ENCODE assay signal across 8 cellular contexts in genomic region chr10:73991846-73992245, GRCh38. TPM values are rescaled to one million over a fixed set of nuclear protein-coding genes. Genes with fewer than 3 reads are reported as not detected.
DNase-seq lines count a peak whose midpoint lies in the region; ATAC-seq and TF ChIP-seq lines count a peak whose summit lies in the region.

No MANE protein-coding gene starts in this region.

- H3K9me3 Mint-ChIP-seq in memory B cell (peaks cover 2% of the 10 kb centered on the region), Calu3 (ENCODE audit: low read depth, unreplicated experiment) (no peaks in the 10 kb centered on the region), chondrocyte (ENCODE audit: low read depth) (no peaks in the 10 kb centered on the region)

- H3K27me3 ChIP-seq in upper lobe of right lung, result no peaks in the 10 kb centered on the region

- no peak overlapping the region for H3K4me3 ChIP-seq in upper lobe of right lung

- H3K36me3 ChIP-seq in upper lobe of right lung, result no peaks in the 10 kb centered on the region

- peak; percentile 100 for ATAC-seq in memory B cell (ENCODE audit: low read depth)
- ATAC-seq in upper lobe of right lung, result peak; percentile 96

- H3K9me3 ChIP-seq in upper lobe of right lung, result no peaks in the 10 kb centered on the region

- TF ChIP-seq CTCF in upper lobe of right lung (IDR thresholded peaks at IDR 0.05) (no peak), Calu3 (IDR thresholded peaks at IDR 0.05; ENCODE audit: unreplicated experiment) (no peak), chondrocyte (IDR thresholded peaks at IDR 0.05) (no peak)

- no TSS peak for BruUV-seq in Calu3 (replicated peaks; lab: Mats Ljungman, UMichigan)

- H3K4me1 Mint-ChIP-seq in memory B cell (peaks cover 18% of the 10 kb centered on the region), Calu3 (ENCODE audit: low read depth, unreplicated experiment) (peaks cover 21% of the 10 kb centered on the region), chondrocyte (ENCODE audit: low read depth) (peaks cover 20% of the 10 kb centered on the region)

- DNase-seq in SIG-M5 treated with dmso at 0.1 percent for 504 hours (lab: John Stamatoyannopoulos, UW; ENCODE audit: unreplicated experiment), result peak; percentile 88
- DNase-seq in SIG-M5 (lab: John Stamatoyannopoulos, UW), result no peak
- DNase-seq in activated CD8-positive, alpha-beta memory T cell treated with anti-CD3 and anti-CD28 coated beads for 4 hours (ENCODE audit: low read depth in 2 of 2), result peak; percentile 47 to 61
- peak; percentile 46 to 69 for DNase-seq in memory B cell (ENCODE audit: low spot score in 2 of 2)
- peak; percentile 73 for DNase-seq in upper lobe of right lung
- DNase-seq in Calu3, result no peak
- no peak for DNase-seq in medulla oblongata (ENCODE audit: extremely low spot score)
- no peak for DNase-seq in chondrocyte (ENCODE audit: low spot score)

- no peaks in the 10 kb centered on the region for H3K36me3 Mint-ChIP-seq in memory B cell
- peaks cover 3% of the 10 kb centered on the region for H3K36me3 Mint-ChIP-seq in Calu3 (ENCODE audit: insufficient read depth, unreplicated experiment)
- no peaks in the 10 kb centered on the region for H3K36me3 Mint-ChIP-seq in chondrocyte (ENCODE audit: low read depth)

- intact Hi-C loops in upper lobe of right lung (cut with DNase I), result no loop called here
- intact Hi-C loops in Calu3 (cut with micrococcal nuclease; ENCODE audit: unreplicated experiment), result no loop called here

- peak overlapping the region; percentile 39 for H3K27ac ChIP-seq in upper lobe of right lung

- H3K27ac Mint-ChIP-seq in memory B cell (peak overlapping the region; percentile 74), Calu3 (ENCODE audit: unreplicated experiment) (no peak overlapping the region), chondrocyte (ENCODE audit: unreplicated experiment) (no peak overlapping the region)

- CTCF ChIA-PET in Calu3 (lab: Charles Lee), result no interaction called here

- peaks cover 4% of the 10 kb centered on the region for H3K4me1 ChIP-seq in upper lobe of right lung

- no peaks in the 10 kb centered on the region for H3K27me3 Mint-ChIP-seq in memory B cell
- H3K27me3 Mint-ChIP-seq in Calu3 (ENCODE audit: unreplicated experiment), result no peaks in the 10 kb centered on the region
- H3K27me3 Mint-ChIP-seq in chondrocyte (ENCODE audit: low read depth), result no peaks in the 10 kb centered on the region

- H3K4me3 Mint-ChIP-seq in memory B cell (peak overlapping the region; percentile 6), Calu3 (ENCODE audit: low read depth, unreplicated experiment) (no peak overlapping the region), chondrocyte (ENCODE audit: unreplicated experiment) (no peak overlapping the region)

RNA-seq across cellular contexts. Expression of gene VCL, which starts 6.1 kb away (rescaled TPM):
- total RNA-seq in upper lobe of right lung, result 148 TPM
- total RNA-seq in Calu3 (2022), result 234 and 237 TPM in 2 replicates
- total RNA-seq in chondrocyte, result 429 to 498 TPM (median 485 TPM) in 3 replicates

Comparison
In these comparisons a context has a peak if more than half of its experiments do, and no peak if none do; other contexts are left out.
1. DNase-seq: peak in SIG-M5 treated with dmso at 0.1 percent for 504 hours (single experiment), activated CD8-positive, alpha-beta memory T cell treated with anti-CD3 and anti-CD28 coated beads for 4 hours (2 of 2), memory B cell (2 of 2) and upper lobe of right lung (single experiment); none in SIG-M5 (single experiment), Calu3 (single experiment), medulla oblongata (single experiment) and chondrocyte (single experiment).